Comparison of ENCODE assay signal across 15 cellular contexts in the genomic region with DNA sequence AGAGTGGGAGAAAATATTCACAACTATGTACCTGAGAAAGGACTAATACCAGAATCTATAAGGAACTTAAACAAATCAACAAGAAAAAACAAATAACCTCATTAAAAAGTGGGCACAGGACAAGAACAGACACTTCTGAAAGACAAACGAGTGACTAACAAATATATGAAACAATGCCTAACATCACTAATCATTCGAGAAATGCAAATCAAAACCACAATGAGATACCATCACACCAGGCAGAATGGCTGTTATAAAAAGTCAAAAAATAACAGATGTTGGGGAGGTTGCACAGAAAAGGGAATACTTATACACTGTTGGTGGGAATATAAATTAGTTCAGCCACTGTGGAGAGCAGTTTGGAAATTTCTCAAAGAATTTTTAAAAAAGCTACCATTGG.
DNase-seq lines count a peak whose midpoint lies in the region; ATAC-seq lines count a peak whose summit lies in the region.
"Had no signal": no experiment of that assay in that cellular context is flagged by ENCODE, and none has a peak within 500 bp of the region (broad histone marks: within the 10 kb centered on the region; RNA-seq: fewer than 3 reads in every experiment).

No MANE protein-coding gene starts in this region.

- no peaks in the 10 kb centered on the region for H3K9me3 ChIP-seq in adipocyte (ENCODE audit: control insufficient read depth, low read length)
- H3K9me3 ChIP-seq: HAP-1 had no signal

- H3K4me1 ChIP-seq in adipocyte (ENCODE audit: control insufficient read depth, insufficient read depth, low read length): no peaks in the 10 kb centered on the region
- H3K4me1 ChIP-seq: HAP-1 had no signal

- ATAC-seq in HG03469 (IDR thresholded peaks at IDR 0.05; ENCODE audit: unreplicated experiment): no peak

- DNase-seq in EH (ENCODE audit: low read depth) (peak; percentile 16), LHCN-M2 (ENCODE audit: low read depth) (peak; percentile 42), adipocyte (ENCODE audit: low read depth) (peak; percentile 3), NOMO-1 (lab: John Stamatoyannopoulos, UW; ENCODE audit: unreplicated experiment in 2 of 2) (no peak)
- no peak for DNase-seq in activated CD8-positive, alpha-beta memory T cell treated with anti-CD3 and anti-CD28 coated beads, Interleukin-2, amount 50 U/mL, for 4 hours
- DNase-seq: C1 segment of cervical spinal cord; Calu3; CD4-positive, alpha-beta memory T cell; COR-L47; DMS53; DMS79 treated with DMSO at 0.1 percent for 48 hours; GOT3; HFFc6 had no signal

- no peak overlapping the region for H3K4me3 ChIP-seq in adipocyte (ENCODE audit: low read length)
- H3K4me3 ChIP-seq: HAP-1 had no signal

- H3K9ac ChIP-seq in adipocyte (ENCODE audit: low read length): no peak overlapping the region

- H3K36me3 ChIP-seq in adipocyte (ENCODE audit: control insufficient read depth, insufficient read depth, low read length, severe bottlenecking): no peaks in the 10 kb centered on the region
- H3K36me3 ChIP-seq: HAP-1 had no signal

- H3K27me3 ChIP-seq in adipocyte (replicated peaks; ENCODE audit: control insufficient read depth, insufficient read depth, low read length): no peaks in the 10 kb centered on the region

Comparison
In these comparisons a context has a peak if more than half of its experiments do, and no peak if none do; other contexts are left out.
1. DNase-seq: peak in EH (single experiment), LHCN-M2 (single experiment) and adipocyte (single experiment); none in NOMO-1 (0 of 2) and activated CD8-positive, alpha-beta memory T cell treated with anti-CD3 and anti-CD28 coated beads, Interleukin-2, amount 50 U/mL, for 4 hours (single experiment).